ENCODE assay signal across 17 cellular contexts in genomic region chr14:103767306-103767894, GRCh38.
"Had no signal": no experiment of that assay in that cellular context is flagged by ENCODE, and none has a peak within 500 bp of the region (broad histone marks: within the 10 kb centered on the region; RNA-seq: fewer than 3 reads in every experiment).

No MANE protein-coding gene starts in this region.

- H3K9me3 Mint-ChIP-seq: activated naive CD4-positive, alpha-beta T cell treated with anti-CD3 and anti-CD28 coated beads, Interleukin-2, amount 50 U/mL, for 24 hours had no signal

- H3K27me3 ChIP-seq: breast epithelium, esophagus muscularis mucosa, left lung, pancreas had no signal

- H3K4me3 ChIP-seq: breast epithelium, esophagus muscularis mucosa, left lung, pancreas had no signal

- H3K36me3 ChIP-seq: breast epithelium, pancreas had no signal

- H3K4me1 Mint-ChIP-seq: activated naive CD4-positive, alpha-beta T cell treated with anti-CD3 and anti-CD28 coated beads, Interleukin-2, amount 50 U/mL, for 24 hours had no signal

- H3K27ac ChIP-seq: breast epithelium, esophagus muscularis mucosa, left lung, pancreas had no signal

- DNase-seq: activated CD4-positive, alpha-beta T cell treated with anti-CD3 and anti-CD28 coated beads for 48 hours; activated CD4-positive, CD25-positive, alpha-beta regulatory T cell; activated CD8-positive, alpha-beta T cell treated with anti-CD3 and anti-CD28 coated beads for 36 hours; activated effector memory CD4-positive, alpha-beta T cell treated with anti-CD3 and anti-CD28 coated beads, Interleukin-2, amount 50 U/mL, for 16 hours; activated T-cell treated with anti-CD3 and anti-CD28 coated beads, Interleukin-2, amount 50 U/mL, for 48 hours; effector CD8-positive, alpha-beta T cell; hypothalamus; kidney; left lung; naive thymus-derived CD4-positive, alpha-beta T cell; pancreas; stimulated activated naive CD4-positive, alpha-beta T cell; T-helper 1 cell; T-helper 9 cell had no signal

- H3K27me3 Mint-ChIP-seq: activated CD8-positive, alpha-beta T cell treated with anti-CD3 and anti-CD28 coated beads for 36 hours; activated naive CD4-positive, alpha-beta T cell treated with anti-CD3 and anti-CD28 coated beads, Interleukin-2, amount 50 U/mL, for 24 hours; naive thymus-derived CD4-positive, alpha-beta T cell had no signal

- H3K9me3 ChIP-seq: breast epithelium, esophagus muscularis mucosa, left lung, pancreas had no signal

- ATAC-seq: activated CD8-positive, alpha-beta T cell treated with anti-CD3 and anti-CD28 coated beads for 36 hours; left lung; naive thymus-derived CD4-positive, alpha-beta T cell; pancreas had no signal

- H3K4me3 Mint-ChIP-seq: activated CD8-positive, alpha-beta T cell treated with anti-CD3 and anti-CD28 coated beads for 36 hours; activated naive CD4-positive, alpha-beta T cell treated with anti-CD3 and anti-CD28 coated beads, Interleukin-2, amount 50 U/mL, for 24 hours; naive thymus-derived CD4-positive, alpha-beta T cell had no signal

- H3K4me1 ChIP-seq: breast epithelium, left lung, pancreas had no signal

- H3K27ac Mint-ChIP-seq: activated CD8-positive, alpha-beta T cell treated with anti-CD3 and anti-CD28 coated beads for 36 hours; activated naive CD4-positive, alpha-beta T cell treated with anti-CD3 and anti-CD28 coated beads, Interleukin-2, amount 50 U/mL, for 24 hours; naive thymus-derived CD4-positive, alpha-beta T cell had no signal
